ENCODE assay signal across 3 cellular contexts in the genomic region with DNA sequence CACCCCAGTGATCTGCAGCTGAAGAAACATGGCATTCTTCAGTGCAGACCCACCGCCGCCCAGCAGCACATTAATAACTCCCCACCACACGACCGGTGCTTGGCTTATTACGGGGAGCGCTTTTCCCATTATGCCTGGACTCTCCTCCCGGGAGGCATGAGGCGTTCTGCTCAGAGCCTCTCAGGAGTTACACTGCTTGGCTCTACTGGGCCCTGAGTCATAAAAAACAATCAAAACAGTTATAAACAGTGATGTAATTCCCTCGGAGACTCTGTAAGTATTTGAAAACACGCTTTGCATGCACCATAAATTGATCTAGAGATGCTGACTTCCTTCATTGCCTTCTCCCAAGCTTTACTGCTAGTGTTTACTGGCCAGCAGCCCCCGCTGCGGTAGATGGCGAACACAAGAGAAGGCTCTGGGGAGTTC.
A peak's percentile ranks its signal among the peaks of the same experiment; 100 is the strongest.
TF ChIP-seq lines count a peak whose summit lies in the region.

No MANE protein-coding gene starts in this region.

TF ChIP-seq in A549, 52 proteins besides CTCF, POLR2A, EP300 and RAD21:
- TF ChIP-seq JUN (IDR thresholded peaks at IDR 0.05) (no peak), NPAS2 (CRISPR knock-in tag; IDR thresholded peaks at IDR 0.05; ENCODE audit: borderline replicate concordance) (no peak), GATA3 (IDR thresholded peaks at IDR 0.05; ENCODE audit: borderline replicate concordance) (no peak), TP53 (CRISPR knock-in tag; IDR thresholded peaks at IDR 0.05) (no peak), RNF2 (IDR thresholded peaks at IDR 0.05; ENCODE audit: borderline replicate concordance, low read depth) (no peak), ESRRA (IDR thresholded peaks at IDR 0.05; ENCODE audit: borderline replicate concordance, low read length) (no peak)
- TF ChIP-seq, protein P1, sequence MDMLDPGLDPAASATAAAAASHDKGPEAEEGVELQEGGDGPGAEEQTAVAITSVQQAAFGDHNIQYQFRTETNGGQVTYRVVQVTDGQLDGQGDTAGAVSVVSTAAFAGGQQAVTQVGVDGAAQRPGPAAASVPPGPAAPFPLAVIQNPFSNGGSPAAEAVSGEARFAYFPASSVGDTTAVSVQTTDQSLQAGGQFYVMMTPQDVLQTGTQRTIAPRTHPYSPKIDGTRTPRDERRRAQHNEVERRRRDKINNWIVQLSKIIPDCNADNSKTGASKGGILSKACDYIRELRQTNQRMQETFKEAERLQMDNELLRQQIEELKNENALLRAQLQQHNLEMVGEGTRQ (IDR thresholded peaks at IDR 0.05) = no peak

TF ChIP-seq in HEK293T, 16 proteins besides CTCF, POLR2A, EP300 and RAD21:
- TF ChIP-seq LEF1 (IDR thresholded peaks at IDR 0.05; ENCODE audit: borderline replicate concordance) (no peak), ARNT (IDR thresholded peaks at IDR 0.05) (peak; percentile 67), FOXM1 (IDR thresholded peaks at IDR 0.05; ENCODE audit: borderline replicate concordance) (0 out of 2 replicates have a peak, but pooled peaks have one; percentile 16), HDGF (IDR thresholded peaks at IDR 0.05; ENCODE audit: borderline replicate concordance) (no peak), SUZ12 (IDR thresholded peaks at IDR 0.05) (no peak), NFRKB (IDR thresholded peaks at IDR 0.05) (no peak), L3MBTL2 (conservative IDR thresholded peaks at IDR 0.05) (peak; percentile 20; the same call in 1 of the 2 replicates)
- TF ChIP-seq, protein P2, sequence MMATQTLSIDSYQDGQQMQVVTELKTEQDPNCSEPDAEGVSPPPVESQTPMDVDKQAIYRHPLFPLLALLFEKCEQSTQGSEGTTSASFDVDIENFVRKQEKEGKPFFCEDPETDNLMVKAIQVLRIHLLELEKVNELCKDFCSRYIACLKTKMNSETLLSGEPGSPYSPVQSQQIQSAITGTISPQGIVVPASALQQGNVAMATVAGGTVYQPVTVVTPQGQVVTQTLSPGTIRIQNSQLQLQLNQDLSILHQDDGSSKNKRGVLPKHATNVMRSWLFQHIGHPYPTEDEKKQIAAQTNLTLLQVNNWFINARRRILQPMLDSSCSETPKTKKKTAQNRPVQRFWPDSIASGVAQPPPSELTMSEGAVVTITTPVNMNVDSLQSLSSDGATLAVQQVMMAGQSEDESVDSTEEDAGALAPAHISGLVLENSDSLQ (IDR thresholded peaks at IDR 0.05) = peak; percentile 21; the same call in 1 of the 2 replicates
TF ChIP-seq in HEK293T: peak in this region for 4.

TF ChIP-seq in H1, 55 proteins besides CTCF, POLR2A, EP300 and RAD21:
- TF ChIP-seq RXRA (IDR thresholded peaks at IDR 0.05; ENCODE audit: insufficient read depth, low read depth, low read length) (no peak), SP1 (IDR thresholded peaks at IDR 0.05; ENCODE audit: low read depth, low read length) (no peak), TAF7 (optimal IDR thresholded peaks at IDR 0.05; ENCODE audit: borderline replicate concordance, low read depth, low read length) (no peak), TEAD4 (IDR thresholded peaks at IDR 0.05; ENCODE audit: low read depth, low read length) (no peak), GTF2F1 (IDR thresholded peaks at IDR 0.05; ENCODE audit: borderline replicate concordance, low read depth, low read length) (no peak), MAFK (IDR thresholded peaks at IDR 0.05; ENCODE audit: low read depth, low read length) (no peak), EGR1 (IDR thresholded peaks at IDR 0.05; ENCODE audit: borderline replicate concordance, low read depth, low read length) (no peak), CREB1 (IDR thresholded peaks at IDR 0.05) (no peak), TAF1 (IDR thresholded peaks at IDR 0.05; ENCODE audit: low read depth, low read length) (no peak), SRF (IDR thresholded peaks at IDR 0.05; ENCODE audit: low read depth, low read length) (no peak), CHD1 (IDR thresholded peaks at IDR 0.05; ENCODE audit: low read depth, low read length) (no peak), BACH1 (IDR thresholded peaks at IDR 0.05; ENCODE audit: low read length) (no peak)
- TF ChIP-seq, protein P3, sequence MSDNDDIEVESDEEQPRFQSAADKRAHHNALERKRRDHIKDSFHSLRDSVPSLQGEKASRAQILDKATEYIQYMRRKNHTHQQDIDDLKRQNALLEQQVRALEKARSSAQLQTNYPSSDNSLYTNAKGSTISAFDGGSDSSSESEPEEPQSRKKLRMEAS (IDR thresholded peaks at IDR 0.05) = no peak
